Comparison of ENCODE assay signal across 2 cellular contexts in genomic region chr14:63641473-63642228, GRCh38.
TF ChIP-seq lines count a peak whose summit lies in the region.

A gene with protein sequence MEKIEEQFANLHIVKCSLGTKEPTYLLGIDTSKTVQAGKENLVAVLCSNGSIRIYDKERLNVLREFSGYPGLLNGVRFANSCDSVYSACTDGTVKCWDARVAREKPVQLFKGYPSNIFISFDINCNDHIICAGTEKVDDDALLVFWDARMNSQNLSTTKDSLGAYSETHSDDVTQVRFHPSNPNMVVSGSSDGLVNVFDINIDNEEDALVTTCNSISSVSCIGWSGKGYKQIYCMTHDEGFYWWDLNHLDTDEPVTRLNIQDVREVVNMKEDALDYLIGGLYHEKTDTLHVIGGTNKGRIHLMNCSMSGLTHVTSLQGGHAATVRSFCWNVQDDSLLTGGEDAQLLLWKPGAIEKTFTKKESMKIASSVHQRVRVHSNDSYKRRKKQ (minus strand): TSS chr14:63641871. CDS start chr14:63599942, 41,929 bp downstream.

TF ChIP-seq in IMR-90, 13 proteins besides CTCF, POLR2A, EP300 and RAD21:
- TF ChIP-seq MAZ (IDR thresholded peaks at IDR 0.05; ENCODE audit: borderline replicate concordance, low read depth, low read length) (no peak), MAFK (IDR thresholded peaks at IDR 0.05; ENCODE audit: low read depth, low read length) (no peak), BHLHE40 (IDR thresholded peaks at IDR 0.05; ENCODE audit: low read depth, low read length) (peak; percentile 92), MXI1 (IDR thresholded peaks at IDR 0.05; ENCODE audit: borderline replicate concordance, low read depth, low read length) (peak; percentile 88), RFX5 (IDR thresholded peaks at IDR 0.05; ENCODE audit: low read depth, low read length) (peak; percentile 24; the same call in 1 of the 2 replicates), RCOR1 (IDR thresholded peaks at IDR 0.05; ENCODE audit: insufficient replicate concordance, low read length) (peak; percentile 57), SMC3 (IDR thresholded peaks at IDR 0.05; ENCODE audit: low read depth, low read length) (no peak), CEBPB (IDR thresholded peaks at IDR 0.05; ENCODE audit: low read depth, low read length) (peak; percentile 69), FOS (IDR thresholded peaks at IDR 0.05; ENCODE audit: low read depth, low read length) (0 out of 2 replicates have a peak, but pooled peaks have one; percentile 10), CHD1 (IDR thresholded peaks at IDR 0.05; ENCODE audit: low read depth, low read length) (no peak)
- TF ChIP-seq, protein P1, sequence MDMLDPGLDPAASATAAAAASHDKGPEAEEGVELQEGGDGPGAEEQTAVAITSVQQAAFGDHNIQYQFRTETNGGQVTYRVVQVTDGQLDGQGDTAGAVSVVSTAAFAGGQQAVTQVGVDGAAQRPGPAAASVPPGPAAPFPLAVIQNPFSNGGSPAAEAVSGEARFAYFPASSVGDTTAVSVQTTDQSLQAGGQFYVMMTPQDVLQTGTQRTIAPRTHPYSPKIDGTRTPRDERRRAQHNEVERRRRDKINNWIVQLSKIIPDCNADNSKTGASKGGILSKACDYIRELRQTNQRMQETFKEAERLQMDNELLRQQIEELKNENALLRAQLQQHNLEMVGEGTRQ (IDR thresholded peaks at IDR 0.05; ENCODE audit: low read depth, low read length), result peak; percentile 78

TF ChIP-seq in endothelial cell of umbilical vein, 7 proteins besides CTCF, POLR2A, EP300 and RAD21:
- TF ChIP-seq MYC (IDR thresholded peaks at IDR 0.05; ENCODE audit: low read depth, low read length) (peak; percentile 87), FOS (IDR thresholded peaks at IDR 0.05; ENCODE audit: borderline replicate concordance, insufficient read depth, low read length) (no peak), GATA2 (IDR thresholded peaks at IDR 0.05; ENCODE audit: insufficient read depth, insufficient read length, low read depth, low read length) (no peak), POLR2AphosphoS5 (IDR thresholded peaks at IDR 0.05; ENCODE audit: insufficient read depth, low read depth, low read length) (peak; percentile 82)
- TF ChIP-seq, protein P2, sequence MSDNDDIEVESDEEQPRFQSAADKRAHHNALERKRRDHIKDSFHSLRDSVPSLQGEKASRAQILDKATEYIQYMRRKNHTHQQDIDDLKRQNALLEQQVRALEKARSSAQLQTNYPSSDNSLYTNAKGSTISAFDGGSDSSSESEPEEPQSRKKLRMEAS (IDR thresholded peaks at IDR 0.05; ENCODE audit: insufficient read depth, insufficient read length), result peak; percentile 95
